ENCODE assay signal across 28 cellular contexts in the genomic region with DNA sequence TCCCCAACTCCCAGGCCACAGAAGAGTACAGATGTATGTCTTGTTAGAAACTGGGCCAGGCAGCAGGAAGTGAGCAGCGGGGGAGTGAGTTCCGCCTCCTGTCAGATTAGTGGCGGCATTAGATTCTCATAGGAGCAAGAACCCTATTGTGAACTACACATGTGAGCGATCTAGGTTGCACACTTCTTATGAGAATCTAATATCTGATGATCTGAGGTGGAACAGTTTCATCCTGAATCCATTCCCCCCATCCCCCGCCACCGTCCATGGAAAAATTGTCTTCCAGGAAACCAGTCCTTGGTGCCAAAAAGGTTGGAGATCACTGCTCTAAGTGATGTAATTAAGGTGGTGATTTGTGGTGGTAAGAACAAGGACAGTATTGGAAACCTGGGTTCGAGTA. TPM values are rescaled to one million over a fixed set of nuclear protein-coding genes. Genes with fewer than 3 reads are reported as not detected.
"Had no signal": no experiment of that assay in that cellular context is flagged by ENCODE, and none has a peak within 500 bp of the region (broad histone marks: within the 10 kb centered on the region; RNA-seq: fewer than 3 reads in every experiment).

No MANE protein-coding gene starts in this region.

- H2AFZ ChIP-seq: hepatocyte had no signal

- H3K79me2 ChIP-seq: hepatocyte had no signal

- H3K4me3 Mint-ChIP-seq: dendritic cell treated with granulocyte-macrophage colony-stimulating factor and Interleukin-4, amounts not matched to agents 40 ng/mL and 50 ng/mL, for 4 days; effector memory CD8-positive, alpha-beta T cell; endodermal cell had no signal

- H3K9me3 ChIP-seq: colonic mucosa, gastrocnemius medialis, gastroesophageal sphincter had no signal

- H3K27ac ChIP-seq: colonic mucosa, coronary artery, dorsolateral prefrontal cortex, epithelial cell of prostate, esophagus muscularis mucosa, esophagus squamous epithelium, foreskin keratinocyte, gastrocnemius medialis, gastroesophageal sphincter, heart left ventricle, heart right ventricle, hepatocyte had no signal

- H3K27ac Mint-ChIP-seq: dendritic cell treated with granulocyte-macrophage colony-stimulating factor and Interleukin-4, amounts not matched to agents 40 ng/mL and 50 ng/mL, for 4 days; effector memory CD8-positive, alpha-beta T cell; endodermal cell had no signal

- H3K4me1 ChIP-seq: colonic mucosa, esophagus muscularis mucosa, esophagus squamous epithelium, foreskin keratinocyte, gastrocnemius medialis, gastroesophageal sphincter, heart left ventricle, heart right ventricle had no signal

- H3K27me3 ChIP-seq: colonic mucosa, esophagus muscularis mucosa, esophagus squamous epithelium, foreskin keratinocyte, gastrocnemius medialis, gastroesophageal sphincter, heart right ventricle, hepatocyte had no signal

- DNase-seq: colonic mucosa; cortex of kidney; dermis blood vessel endothelial cell; dorsolateral prefrontal cortex; effector CD4-positive, alpha-beta T cell; effector CD8-positive, alpha-beta T cell; effector memory CD4-positive, alpha-beta T cell; effector memory CD8-positive, alpha-beta T cell; endodermal cell; erythroblast; esophagus squamous epithelium; foreskin fibroblast; foreskin keratinocyte; foreskin melanocyte; gastrocnemius medialis; glutamatergic neuron; head of caudate nucleus; heart left ventricle; heart right ventricle had no signal

- H3K4me3 ChIP-seq: colonic mucosa, coronary artery, dorsolateral prefrontal cortex, esophagus muscularis mucosa, esophagus squamous epithelium, gastrocnemius medialis, gastroesophageal sphincter, heart left ventricle, heart right ventricle, hepatocyte had no signal

- H3K27me3 Mint-ChIP-seq: dendritic cell treated with granulocyte-macrophage colony-stimulating factor and Interleukin-4, amounts not matched to agents 40 ng/mL and 50 ng/mL, for 4 days; effector memory CD8-positive, alpha-beta T cell had no signal

- H3K4me2 ChIP-seq: hepatocyte had no signal

- H3K4me1 Mint-ChIP-seq: endodermal cell had no signal

RNA-seq across cellular contexts. Expression of a gene that starts 24.5 kb away (rescaled TPM):
- total RNA-seq: dermis blood vessel endothelial cell, endothelial cell of umbilical vein, fibroblast of villous mesenchyme, foreskin keratinocyte, glomerular endothelial cell had no signal
